1 cellular context compared by ENCODE assay signal in the genomic region with DNA sequence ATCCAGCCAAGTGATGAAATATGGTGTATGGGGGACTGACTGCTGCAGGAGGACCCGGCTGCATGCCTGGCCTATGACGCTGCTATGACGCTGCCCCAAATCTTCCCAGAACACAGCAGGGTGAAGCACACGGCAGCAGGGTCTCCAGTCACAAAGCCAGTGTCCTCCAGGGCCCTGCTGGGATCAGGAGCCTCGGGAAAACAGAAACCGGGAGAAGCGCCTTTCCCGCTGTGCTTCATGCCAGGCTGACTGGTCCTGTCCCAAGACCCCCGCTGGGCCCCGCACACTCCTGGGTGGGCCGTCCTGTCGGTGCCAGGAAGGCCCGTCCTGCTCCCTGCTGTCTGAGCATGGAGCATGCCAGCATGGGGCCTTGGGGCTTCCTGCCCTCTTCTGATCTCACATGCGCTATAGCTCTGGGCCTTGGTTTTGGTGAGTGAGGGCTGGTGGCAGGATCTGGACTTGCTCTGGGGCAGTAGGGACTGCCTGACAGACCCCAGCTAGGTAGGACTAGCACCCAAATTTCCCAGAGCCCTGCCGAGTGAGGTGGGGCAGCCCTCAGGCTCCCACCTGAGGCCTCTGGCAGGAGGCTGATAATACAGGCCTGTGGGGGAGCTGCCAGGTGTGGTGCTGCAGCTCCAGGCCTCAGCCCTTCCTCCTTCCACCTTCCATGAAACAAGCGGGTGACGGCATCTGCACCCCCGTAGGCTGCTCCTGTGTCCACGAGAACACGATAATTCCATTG.
TF ChIP-seq lines count a peak whose summit lies in the region.

No MANE protein-coding gene starts in this region.

TF ChIP-seq in WTC11, 78 proteins besides CTCF, POLR2A, EP300 and RAD21 (continued from another document):
- TF ChIP-seq, protein P1, sequence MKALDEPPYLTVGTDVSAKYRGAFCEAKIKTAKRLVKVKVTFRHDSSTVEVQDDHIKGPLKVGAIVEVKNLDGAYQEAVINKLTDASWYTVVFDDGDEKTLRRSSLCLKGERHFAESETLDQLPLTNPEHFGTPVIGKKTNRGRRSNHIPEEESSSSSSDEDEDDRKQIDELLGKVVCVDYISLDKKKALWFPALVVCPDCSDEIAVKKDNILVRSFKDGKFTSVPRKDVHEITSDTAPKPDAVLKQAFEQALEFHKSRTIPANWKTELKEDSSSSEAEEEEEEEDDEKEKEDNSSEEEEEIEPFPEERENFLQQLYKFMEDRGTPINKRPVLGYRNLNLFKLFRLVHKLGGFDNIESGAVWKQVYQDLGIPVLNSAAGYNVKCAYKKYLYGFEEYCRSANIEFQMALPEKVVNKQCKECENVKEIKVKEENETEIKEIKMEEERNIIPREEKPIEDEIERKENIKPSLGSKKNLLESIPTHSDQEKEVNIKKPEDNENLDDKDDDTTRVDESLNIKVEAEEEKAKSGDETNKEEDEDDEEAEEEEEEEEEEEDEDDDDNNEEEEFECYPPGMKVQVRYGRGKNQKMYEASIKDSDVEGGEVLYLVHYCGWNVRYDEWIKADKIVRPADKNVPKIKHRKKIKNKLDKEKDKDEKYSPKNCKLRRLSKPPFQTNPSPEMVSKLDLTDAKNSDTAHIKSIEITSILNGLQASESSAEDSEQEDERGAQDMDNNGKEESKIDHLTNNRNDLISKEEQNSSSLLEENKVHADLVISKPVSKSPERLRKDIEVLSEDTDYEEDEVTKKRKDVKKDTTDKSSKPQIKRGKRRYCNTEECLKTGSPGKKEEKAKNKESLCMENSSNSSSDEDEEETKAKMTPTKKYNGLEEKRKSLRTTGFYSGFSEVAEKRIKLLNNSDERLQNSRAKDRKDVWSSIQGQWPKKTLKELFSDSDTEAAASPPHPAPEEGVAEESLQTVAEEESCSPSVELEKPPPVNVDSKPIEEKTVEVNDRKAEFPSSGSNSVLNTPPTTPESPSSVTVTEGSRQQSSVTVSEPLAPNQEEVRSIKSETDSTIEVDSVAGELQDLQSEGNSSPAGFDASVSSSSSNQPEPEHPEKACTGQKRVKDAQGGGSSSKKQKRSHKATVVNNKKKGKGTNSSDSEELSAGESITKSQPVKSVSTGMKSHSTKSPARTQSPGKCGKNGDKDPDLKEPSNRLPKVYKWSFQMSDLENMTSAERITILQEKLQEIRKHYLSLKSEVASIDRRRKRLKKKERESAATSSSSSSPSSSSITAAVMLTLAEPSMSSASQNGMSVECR (CRISPR knock-in tag; IDR thresholded peaks at IDR 0.05; ENCODE audit: borderline replicate concordance): no peak
